20 cellular contexts compared by ENCODE assay signal in genomic region chr3:172070269-172070668, GRCh38. TPM values are rescaled to one million over a fixed set of nuclear protein-coding genes. Genes with fewer than 3 reads are reported as not detected.
A peak's percentile ranks its signal among the peaks of the same experiment; 100 is the strongest.
DNase-seq lines count a peak whose midpoint lies in the region; ATAC-seq and TF ChIP-seq lines count a peak whose summit lies in the region.
"Had no signal": no experiment of that assay in that cellular context is flagged by ENCODE, and none has a peak within 500 bp of the region (broad histone marks: within the 10 kb centered on the region; RNA-seq: fewer than 3 reads in every experiment).

No MANE protein-coding gene starts in this region.

- 57% methylated on average over 6 of the region's 6 CpGs for WGBS in liver

- no peak overlapping the region for H3K4me2 ChIP-seq in GM23338

- in situ Hi-C loops in Panc1 (cut with HindIII; ENCODE audit: low pct_unique_long_range_greater_than_20kb, low sequenced_read_pairs) = no loop called here

- H3K27me3 ChIP-seq in GM23338 (ENCODE audit: insufficient read depth) = no peaks in the 10 kb centered on the region
- H3K27me3 ChIP-seq in Panc1 (ENCODE audit: control insufficient read depth, insufficient read depth, low read length) = no peaks in the 10 kb centered on the region
- no peaks in the 10 kb centered on the region for H3K27me3 ChIP-seq in liver (ENCODE audit: control insufficient read depth in 4 of 4, insufficient read depth in 4 of 4, low read length in 3 of 4)
- no peaks in the 10 kb centered on the region for H3K27me3 ChIP-seq in skeletal muscle tissue (ENCODE audit: control insufficient read depth in 3 of 3, insufficient read depth in 3 of 3, low read length in 3 of 3)

- H3F3A ChIP-seq in GM23338 (replicated peaks; ENCODE audit: low read depth) = no peaks in the 10 kb centered on the region

- POLR2A ChIA-PET in Panc1 (lab: Charles Lee) = interaction anchor here (0.8 kb wide), 1 partner anchor 358 kb away, joined by 5 read pairs; no protein-coding TSS in a partner anchor

- H3K4me1 ChIP-seq in GM23338 (ENCODE audit: insufficient read depth) = peaks cover 71% of the 10 kb centered on the region
- H3K4me1 ChIP-seq in Panc1 (ENCODE audit: control insufficient read depth, insufficient read depth, low read length) = peaks cover 82% of the 10 kb centered on the region
- H3K4me1 ChIP-seq in liver (ENCODE audit: control insufficient read depth in 4 of 4, insufficient read depth in 4 of 4, low read length in 3 of 4) = peaks cover 14 to 85% (median 81%) of the 10 kb centered on the region in 4 donors
- peaks cover 32 to 47% (median 38%) of the 10 kb centered on the region in 3 donors for H3K4me1 ChIP-seq in skeletal muscle tissue (ENCODE audit: control insufficient read depth in 3 of 3, insufficient read depth in 3 of 3, low read length in 3 of 3)

- H3K79me2 ChIP-seq in GM23338 (replicated peaks; ENCODE audit: insufficient read depth) = peaks cover 100% of the 10 kb centered on the region

- H3K4me1 Mint-ChIP-seq in GM23338 = peaks cover 78% of the 10 kb centered on the region

- intact Hi-C loops in Panc1 (cut with micrococcal nuclease; ENCODE audit: unreplicated experiment) = no loop called here

- TF ChIP-seq CTCF in GM23338 (conservative IDR thresholded peaks at IDR 0.05; ENCODE audit: low read depth in 2 of 2) (no peak), Panc1 (IDR thresholded peaks at IDR 0.05) (no peak), liver (IDR thresholded peaks at IDR 0.05; ENCODE audit: low read depth, low read length, missing input control) (no peak)

- CTCF ChIA-PET in Panc1 (lab: Charles Lee) = no interaction called here

- H3K4me3 ChIP-seq in GM23338 (no peak overlapping the region), Panc1 (ENCODE audit: low read depth in 2 of 2, low read length in 2 of 2) (no peak overlapping the region), liver (ENCODE audit: low read depth in 1 of 3, low read length in 3 of 3) (no peak overlapping the region), skeletal muscle tissue (ENCODE audit: low read length in 3 of 3) (no peak overlapping the region)

- no peak for TF ChIP-seq RAD21 in liver (IDR thresholded peaks at IDR 0.05)

- TSS peak; percentile 4 for BruUV-seq in Panc1 (replicated peaks; lab: Mats Ljungman, UMichigan)

- H3K9ac ChIP-seq in liver (ENCODE audit: low read depth in 1 of 2, low read length in 2 of 2) = peak overlapping the region in 1 of 2 donors; percentile 22
- H3K9ac ChIP-seq in skeletal muscle tissue (ENCODE audit: low read depth in 1 of 3, low read length in 3 of 3) = no peak overlapping the region

- no peaks in the 10 kb centered on the region for H3K9me2 ChIP-seq in GM23338 (ENCODE audit: insufficient read depth)

- H4K20me1 ChIP-seq in GM23338 (replicated peaks; ENCODE audit: insufficient read depth) = peaks cover 22% of the 10 kb centered on the region

- H3K27ac Mint-ChIP-seq in GM23338 = no peak overlapping the region
- H3K27ac Mint-ChIP-seq: activated CD4-positive, alpha-beta memory T cell treated with anti-CD3 and anti-CD28 coated beads for 36 hours; naive thymus-derived CD8-positive, alpha-beta T cell; stimulated activated naive CD8-positive, alpha-beta T cell treated with anti-CD3 and anti-CD28 coated beads, Interleukin-15, Interleukin-2, amounts not matched to agents 100 ng/mL and 50 ng/mL, for 24 hours; T-helper 1 cell treated with Interleukin-12 subunit alpha and Interleukin-12 subunit beta and Interleukin-4 antibody, amounts not matched to agents 30 μg/mL and 1 μg/mL, for 36 hours had no signal

- no peak for DNase-seq in GM23338 (ENCODE audit: low spot score)
- DNase-seq in Panc1 (ENCODE audit: low read depth, low spot score) = no peak
- DNase-seq in effector CD4-positive, alpha-beta T cell = no peak
- DNase-seq in stimulated activated CD4-positive, alpha-beta T cell treated with anti-CD3 and anti-CD28 coated beads, Interleukin-15, amount 100 ng/mL, for 24 hours = no peak
- DNase-seq: activated CD4-positive, alpha-beta memory T cell treated with anti-CD3 and anti-CD28 coated beads for 36 hours; activated naive CD4-positive, alpha-beta T cell treated with anti-CD3 and anti-CD28 coated beads, Interleukin-2, amount 50 U/mL, for 16 hours; COR-L47; EL; MV-4-11; naive thymus-derived CD8-positive, alpha-beta T cell; NCI-H1930; NCI-H510A; SHP77 treated with DMSO at 0.1 percent for 48 hours had no signal

- H3K9me3 ChIP-seq in Panc1 (ENCODE audit: control insufficient read depth, insufficient read depth, low read depth, low read length) (no peaks in the 10 kb centered on the region), liver (ENCODE audit: control insufficient read depth in 4 of 4, low read length in 3 of 4) (no peaks in the 10 kb centered on the region), skeletal muscle tissue (ENCODE audit: control insufficient read depth in 3 of 3, low read length in 3 of 3) (no peaks in the 10 kb centered on the region)

- no peak overlapping the region for H3K4me3 Mint-ChIP-seq in GM23338
- H3K4me3 Mint-ChIP-seq: activated CD4-positive, alpha-beta memory T cell treated with anti-CD3 and anti-CD28 coated beads for 36 hours; brain; naive thymus-derived CD8-positive, alpha-beta T cell; stimulated activated naive CD8-positive, alpha-beta T cell treated with anti-CD3 and anti-CD28 coated beads, Interleukin-15, Interleukin-2, amounts not matched to agents 100 ng/mL and 50 ng/mL, for 24 hours; T-helper 1 cell treated with Interleukin-12 subunit alpha and Interleukin-12 subunit beta and Interleukin-4 antibody, amounts not matched to agents 30 μg/mL and 1 μg/mL, for 36 hours had no signal

- peaks cover 3% of the 10 kb centered on the region for H3K27me3 Mint-ChIP-seq in GM23338 (ENCODE audit: insufficient read depth, low read depth, poor library complexity)
- H3K27me3 Mint-ChIP-seq: activated CD4-positive, alpha-beta memory T cell treated with anti-CD3 and anti-CD28 coated beads for 36 hours; brain; stimulated activated naive CD8-positive, alpha-beta T cell treated with anti-CD3 and anti-CD28 coated beads, Interleukin-15, Interleukin-2, amounts not matched to agents 100 ng/mL and 50 ng/mL, for 24 hours had no signal

- H3K36me3 Mint-ChIP-seq in GM23338 (ENCODE audit: low read depth) = no peaks in the 10 kb centered on the region
- H3K36me3 Mint-ChIP-seq: brain had no signal

- no peak overlapping the region for H2AFZ ChIP-seq in GM23338

- H3K36me3 ChIP-seq in GM23338 (ENCODE audit: insufficient read depth) (no peaks in the 10 kb centered on the region), Panc1 (ENCODE audit: control insufficient read depth, insufficient read depth, low read length) (no peaks in the 10 kb centered on the region; the same call in 1 of the 2 replicates), liver (ENCODE audit: control insufficient read depth in 4 of 4, insufficient read depth in 3 of 4, low read depth in 1 of 4, low read length in 3 of 4) (peaks cover 0 to 2% (median 0%) of the 10 kb centered on the region in 4 donors), skeletal muscle tissue (ENCODE audit: control insufficient read depth in 3 of 3, insufficient read depth in 3 of 3, low read length in 3 of 3) (no peaks in the 10 kb centered on the region)

- no peaks in the 10 kb centered on the region for H3K9me3 Mint-ChIP-seq in GM23338
- H3K9me3 Mint-ChIP-seq: activated CD4-positive, alpha-beta memory T cell treated with anti-CD3 and anti-CD28 coated beads for 36 hours; brain; naive thymus-derived CD8-positive, alpha-beta T cell; stimulated activated naive CD8-positive, alpha-beta T cell treated with anti-CD3 and anti-CD28 coated beads, Interleukin-15, Interleukin-2, amounts not matched to agents 100 ng/mL and 50 ng/mL, for 24 hours; T-helper 1 cell treated with Interleukin-12 subunit alpha and Interleukin-12 subunit beta and Interleukin-4 antibody, amounts not matched to agents 30 μg/mL and 1 μg/mL, for 36 hours had no signal

- H3K27ac ChIP-seq in GM23338 (ENCODE audit: low read depth) (peak overlapping the region; percentile 12; the same call in 1 of the 2 replicates), Panc1 (ENCODE audit: low read length) (no peak overlapping the region), liver (ENCODE audit: low read depth in 1 of 2, low read length in 2 of 2) (peak overlapping the region; percentile 29 to 40), skeletal muscle tissue (ENCODE audit: low read depth, low read length) (peak overlapping the region; percentile 17)
- H3K27ac ChIP-seq: VCaP had no signal

- no peak for ATAC-seq in GM23338
- no peak for ATAC-seq in Panc1
- no peak for ATAC-seq in HG03571 (IDR thresholded peaks at IDR 0.05; ENCODE audit: unreplicated experiment)
- ATAC-seq: naive thymus-derived CD8-positive, alpha-beta T cell had no signal

TF ChIP-seq in GM23338, 12 proteins besides CTCF, POLR2A, EP300 and RAD21 (continues in another document):
- TF ChIP-seq ETS1 (IDR thresholded peaks at IDR 0.05) (no peak), POLR2AphosphoS5 (IDR thresholded peaks at IDR 0.05; ENCODE audit: low read depth) (no peak)

TF ChIP-seq in liver, 16 proteins besides CTCF, POLR2A, EP300 and RAD21 (continues in another document):
- no peak for TF ChIP-seq JUND (IDR thresholded peaks at IDR 0.05)
- TF ChIP-seq FOXA1 (IDR thresholded peaks at IDR 0.05) = no peak
- TF ChIP-seq SP1 (IDR thresholded peaks at IDR 0.05) = no peak
- TF ChIP-seq FOXA2 (IDR thresholded peaks at IDR 0.05) = no peak
- TF ChIP-seq ZBTB33 (IDR thresholded peaks at IDR 0.05) = no peak

RNA-seq across cellular contexts. Expression of gene FNDC3B, which starts 30.9 kb away (rescaled TPM):
- total RNA-seq in GM23338 (2014; rRNA removed; shearing (Covaris generic)) = 45.0 and 55.4 TPM in 2 replicates
- polyA plus RNA-seq in GM23338 (2016; fragmentation: Nextera tagmentation; extraction: Ambion mirVana) (17.8 and 19.1 TPM in 2 replicates), liver (10 to 100 TPM; 23.3 to 29.4 TPM)
- total RNA-seq in Panc1 (2021; ENCODE audit: unreplicated experiment) (173 TPM), liver (10 to 100 TPM; 36.4 to 74.2 TPM), skeletal muscle tissue (140 TPM)
- 49.1 TPM for polyA plus RNA-seq in Panc1 (2012; ENCODE audit: insufficient read length)
